ENCODE assay signal across 8 cellular contexts in genomic region chr7:50142421-50143113, GRCh38. TPM values are rescaled to one million over a fixed set of nuclear protein-coding genes. Genes with fewer than 3 reads are reported as not detected.
DNase-seq lines count a peak whose midpoint lies in the region; ATAC-seq, FAIRE-seq and TF ChIP-seq lines count a peak whose summit lies in the region.

No MANE protein-coding gene starts in this region.

- DNase-seq in cardiac muscle cell (ENCODE audit: low read depth in 1 of 2, low spot score in 1 of 2), result peak; percentile 43 to 47
- DNase-seq in Right ventricle myocardium inferior (ENCODE audit: missing footprints), result no peak
- DNase-seq in HCT116 (ENCODE audit: low read depth, low spot score), result peak; percentile 36
- DNase-seq in NCI-H526 (lab: John Stamatoyannopoulos, UW), result peak; percentile 10 to 43
- peak; percentile 46 for DNase-seq in astrocyte of the hippocampus (ENCODE audit: low read depth, low spot score)
- peak; percentile 12 for DNase-seq in HepG2 (ENCODE audit: low spot score)

- no peak overlapping the region for H3K4me3 ChIP-seq in cardiac muscle cell
- no peak overlapping the region for H3K4me3 ChIP-seq in HCT116 (replicated peaks in 1 of 2; ENCODE audit: low read depth in 1 of 2, low read length in 2 of 2)
- no peak overlapping the region for H3K4me3 ChIP-seq in HepG2 (replicated peaks in 1 of 3; ENCODE audit: insufficient read depth in 1 of 3, low read depth in 2 of 3, low read length in 3 of 3)

- H3K4me2 ChIP-seq in HCT116 (ENCODE audit: low read length) (peak overlapping the region; percentile 49), HepG2 (ENCODE audit: low read depth, low read length) (no peak overlapping the region)

- FAIRE-seq in HepG2 (lab: Jason Lieb, UNC), result no peak

- CTCF ChIA-PET in HCT116 (lab: Charles Lee) (interaction anchor here (0.6 to 2.0 kb wide), 5 partner anchors 50 to 1018 kb away, joined by 3 to 7 read pairs (median 3); no protein-coding TSS in a partner anchor), HepG2 (lab: Yijun Ruan, JAX; ENCODE audit: low intra/inter-chr PET ratio, low total read pairs) (interaction anchor here (1.5 to 1.9 kb wide), 2 partner anchors 275 to 1018 kb away, joined by 4 to 13 read pairs; no protein-coding TSS in a partner anchor)

- TF ChIP-seq CTCF in cardiac muscle cell (IDR thresholded peaks at IDR 0.05; ENCODE audit: low read depth, low read length), result peak; percentile 61
- TF ChIP-seq CTCF in HCT116 (IDR thresholded peaks at IDR 0.05 in 2 of 3, conservative IDR thresholded peaks at IDR 0.05 in 1 of 3; ENCODE audit: borderline replicate concordance in 1 of 3, insufficient read depth in 1 of 3, low read depth in 2 of 3, low read length in 2 of 3), result peak; percentile 52 to 62 (median 57); a peak in 5 of 6 replicates
- TF ChIP-seq CTCF in HepG2 (CRISPR knock-in tag; IDR thresholded peaks at IDR 0.05), result peak; percentile 49

- TF ChIP-seq EP300 in HepG2 (IDR thresholded peaks at IDR 0.05; ENCODE audit: low read depth in 2 of 2, low read length in 2 of 2), result no peak
- no peak for TF ChIP-seq EP300 in HepG2 (CRISPR knock-in tag; IDR thresholded peaks at IDR 0.05; ENCODE audit: borderline replicate concordance)

- RAD21 ChIA-PET in HCT116 (lab: Charles Lee; ENCODE audit: low non-redundant PET in 1 of 2, low total read pairs in 2 of 2, uncharacterized antibody in 2 of 2, unreplicated experiment in 2 of 2), result interaction anchor here in 1 of 2 experiments (1.1 kb wide), 1 partner anchor 275 kb away, joined by 4 read pairs; no protein-coding TSS in a partner anchor

- TF ChIP-seq POLR2A in HCT116 (IDR thresholded peaks at IDR 0.05; ENCODE audit: borderline replicate concordance, extremely low read depth, insufficient read depth, insufficient read length) (no peak), HepG2 (IDR thresholded peaks at IDR 0.05; ENCODE audit: insufficient read depth in 1 of 2, low read depth in 2 of 2, low read length in 2 of 2) (no peak)

- TF ChIP-seq RAD21 in HCT116 (IDR thresholded peaks at IDR 0.05; ENCODE audit: low read depth), result peak; percentile 67
- no peak for TF ChIP-seq RAD21 in HepG2 (CRISPR knock-in tag; IDR thresholded peaks at IDR 0.05)

- no peaks in the 10 kb centered on the region for H3K4me1 ChIP-seq in cardiac muscle cell (ENCODE audit: low read depth)
- H3K4me1 ChIP-seq in HCT116 (ENCODE audit: control insufficient read depth in 1 of 2, insufficient read depth in 2 of 2, low read length in 2 of 2), result no peaks in the 10 kb centered on the region
- H3K4me1 ChIP-seq in HepG2 (ENCODE audit: insufficient read depth, low read length), result no peaks in the 10 kb centered on the region

- H3K36me3 ChIP-seq in cardiac muscle cell (no peaks in the 10 kb centered on the region), HCT116 (ENCODE audit: control insufficient read depth in 1 of 2, insufficient read depth in 2 of 2, low read length in 2 of 2) (no peaks in the 10 kb centered on the region), HepG2 (replicated peaks in 1 of 2; ENCODE audit: control insufficient read depth in 1 of 2, insufficient read depth in 2 of 2, low read length in 2 of 2) (no peaks in the 10 kb centered on the region)

- H3K9ac ChIP-seq in HCT116 (ENCODE audit: low read length) (no peak overlapping the region), HepG2 (ENCODE audit: insufficient read depth, low read depth, low read length) (no peak overlapping the region)

- H4K20me1 ChIP-seq in HCT116 (ENCODE audit: insufficient read depth), result no peaks in the 10 kb centered on the region
- no peaks in the 10 kb centered on the region for H4K20me1 ChIP-seq in HepG2 (ENCODE audit: insufficient read depth, low read length)

- intact Hi-C loops in Right ventricle myocardium inferior (cut with DNase I), result loop anchor here (5.0 kb wide), 1 partner anchor 275 kb away; no protein-coding TSS in a partner anchor
- intact Hi-C loops in HCT116 (cut with micrococcal nuclease), result loop anchor here (2.0 kb wide), 2 partner anchors 226 to 276 kb away; no protein-coding TSS in a partner anchor
- intact Hi-C loops in HepG2 (cut with micrococcal nuclease; ENCODE audit: unreplicated experiment), result loop anchor here (1.0 kb wide), 2 partner anchors 276 to 537 kb away; no protein-coding TSS in a partner anchor

- H3K9me3 ChIP-seq in cardiac muscle cell (ENCODE audit: low read depth), result no peaks in the 10 kb centered on the region
- no peaks in the 10 kb centered on the region for H3K9me3 ChIP-seq in HCT116 (ENCODE audit: control insufficient read depth in 1 of 2, insufficient read depth in 1 of 2, low read depth in 1 of 2, low read length in 2 of 2)
- H3K9me3 ChIP-seq in HepG2 (ENCODE audit: low read length), result no peaks in the 10 kb centered on the region

- no peak overlapping the region for H3K27ac ChIP-seq in cardiac muscle cell
- H3K27ac ChIP-seq in HCT116 (ENCODE audit: low read depth, low read length), result no peak overlapping the region
- H3K27ac ChIP-seq in HepG2 (ENCODE audit: extremely low read length, insufficient read depth, low read length), result no peak overlapping the region

- no peaks in the 10 kb centered on the region for H3K27me3 ChIP-seq in cardiac muscle cell
- no peaks in the 10 kb centered on the region for H3K27me3 ChIP-seq in HCT116 (ENCODE audit: insufficient read depth, low read length)
- H3K27me3 ChIP-seq in HepG2 (ENCODE audit: control insufficient read depth in 1 of 2, insufficient read depth in 2 of 2, low read length in 2 of 2), result no peaks in the 10 kb centered on the region

- POLR2A ChIA-PET in HCT116 (lab: Charles Lee), result no interaction called here
- POLR2A ChIA-PET in HepG2 (lab: Yijun Ruan, JAX), result no interaction called here

- H2AFZ ChIP-seq in HCT116 (ENCODE audit: low read depth, low read length, poor library complexity, severe bottlenecking) (peak overlapping the region; percentile 81), HepG2 (ENCODE audit: low read length) (no peak overlapping the region)

- BruUV-seq in HCT116 (replicated peaks; lab: Mats Ljungman, UMichigan) (no TSS peak), HepG2 (replicated peaks; lab: Mats Ljungman, UMichigan) (no TSS peak)

- in situ Hi-C loops in HepG2 (cut with HindIII; ENCODE audit: extremely low pct_ligation_motif_present, low pct_unique_long_range_greater_than_20kb), result loop anchor here (10.0 to 25.0 kb wide), 2 partner anchors 272 to 545 kb away; no protein-coding TSS in a partner anchor

- 29% methylated on average over 5 of the region's 5 CpGs for WGBS in HepG2 (ENCODE audit: low lambda C conversion rate)

- ATAC-seq in Right ventricle myocardium inferior (no peak), HCT116 (peak; percentile 57; the same call in 1 of the 2 replicates), HepG2 (no peak), HG03520 (IDR thresholded peaks at IDR 0.05; ENCODE audit: unreplicated experiment) (no peak), HG02588 (IDR thresholded peaks at IDR 0.05; ENCODE audit: unreplicated experiment) (no peak)

- no peaks in the 10 kb centered on the region for H3K9me2 ChIP-seq in HCT116 (ENCODE audit: insufficient read depth)

- H3K79me2 ChIP-seq in HCT116 (ENCODE audit: insufficient read depth, low read length), result no peaks in the 10 kb centered on the region
- H3K79me2 ChIP-seq in HepG2 (ENCODE audit: insufficient read depth, low read length), result no peaks in the 10 kb centered on the region

TF ChIP-seq in HCT116, 20 proteins besides CTCF, POLR2A, EP300 and RAD21 (continues in another document):
- TF ChIP-seq CBX3 (IDR thresholded peaks at IDR 0.05; ENCODE audit: low read depth), result no peak
- TF ChIP-seq CEBPB (IDR thresholded peaks at IDR 0.05; ENCODE audit: low read depth), result no peak
- no peak for TF ChIP-seq ELF1 (IDR thresholded peaks at IDR 0.05; ENCODE audit: borderline replicate concordance, low read depth)
- no peak for TF ChIP-seq EZH2 (IDR thresholded peaks at IDR 0.05)
- TF ChIP-seq SIN3A (IDR thresholded peaks at IDR 0.05; ENCODE audit: low read depth), result no peak
- TF ChIP-seq POLR2AphosphoS5 (IDR thresholded peaks at IDR 0.05; ENCODE audit: low read depth, low read length), result no peak
- no peak for TF ChIP-seq SP1 (IDR thresholded peaks at IDR 0.05; ENCODE audit: low read depth)
- TF ChIP-seq ZFX (IDR thresholded peaks at IDR 0.05), result no peak

TF ChIP-seq in HepG2, 621 proteins besides CTCF, POLR2A, EP300 and RAD21 (continues in another document):
- peak; percentile 53 for TF ChIP-seq STAG1 (CRISPR knock-in tag; IDR thresholded peaks at IDR 0.05)
- TF ChIP-seq RAD51 (IDR thresholded peaks at IDR 0.05; ENCODE audit: borderline replicate concordance), result no peak

RNA-seq across cellular contexts. Expression of gene ZPBP, which starts 49.5 kb away (rescaled TPM):
- total RNA-seq in cardiac muscle cell, result not detected in 2 replicates
- not detected in 2 replicates for polyA plus RNA-seq in cardiac muscle cell
- total RNA-seq in Right ventricle myocardium inferior, result not detected
- not detected for total RNA-seq in HCT116 (2021; ENCODE audit: unreplicated experiment)
- not detected in 2 replicates for polyA plus RNA-seq in HCT116 (2012)
- total RNA-seq in HepG2 (2016; rRNA removed; fragmentation: Illumina TruSeq; extraction: Trizol), result not detected in 2 replicates
- not detected in 2 replicates for total RNA-seq in HepG2 (2016; cell fraction: cytosol; rRNA removed; fragmentation: Illumina TruSeq; extraction: Trizol; ENCODE audit: low read depth)
- total RNA-seq in HepG2 (2016; cell fraction: insoluble cytoplasmic fraction; rRNA removed; fragmentation: Illumina TruSeq; extraction: Trizol), result not detected in 2 replicates
- not detected in 2 replicates for total RNA-seq in HepG2 (2016; cell fraction: membrane; rRNA removed; fragmentation: Illumina TruSeq; extraction: Trizol)
- total RNA-seq in HepG2 (2016; cell fraction: nucleus; rRNA removed; fragmentation: Illumina TruSeq; extraction: Trizol), result not detected in 2 replicates
- not detected in 2 replicates for polyA plus RNA-seq in HepG2 (2011; rRNA removed)
- not detected in 2 replicates for polyA plus RNA-seq in HepG2 (2011; cell fraction: cytosol; rRNA removed)
- polyA plus RNA-seq in HepG2 (2011; cell fraction: nucleus; rRNA removed), result not detected in 2 replicates
- not detected in 2 replicates for polyA plus RNA-seq in HepG2 (2012)
- not detected in 2 replicates for polyA plus RNA-seq in HepG2 (2016; cell fraction: cytosol; fragmentation: Illumina TruSeq; extraction: Trizol; ENCODE audit: low read depth)
- polyA plus RNA-seq in HepG2 (2016; cell fraction: insoluble cytoplasmic fraction; fragmentation: Illumina TruSeq; extraction: Trizol; ENCODE audit: low read depth), result not detected in 2 replicates
- polyA plus RNA-seq in HepG2 (2016; cell fraction: membrane; fragmentation: Illumina TruSeq; extraction: Trizol; ENCODE audit: low read depth), result not detected in 2 replicates
- not detected in 2 replicates for polyA plus RNA-seq in HepG2 (2016; cell fraction: nucleus; fragmentation: Illumina TruSeq; extraction: Trizol; ENCODE audit: insufficient read depth, low read depth)
- not detected in 2 replicates for polyA minus RNA-seq in HepG2 (2011; rRNA and poly(A)+ RNA removed; ENCODE audit: low replicate concordance)
- polyA minus RNA-seq in HepG2 (2011; cell fraction: cytosol; rRNA and poly(A)+ RNA removed), result not detected in 2 replicates
- not detected in 2 replicates for polyA minus RNA-seq in HepG2 (2011; cell fraction: nucleus; rRNA and poly(A)+ RNA removed)
